ENCODE assay signal across 8 cellular contexts in the genomic region with DNA sequence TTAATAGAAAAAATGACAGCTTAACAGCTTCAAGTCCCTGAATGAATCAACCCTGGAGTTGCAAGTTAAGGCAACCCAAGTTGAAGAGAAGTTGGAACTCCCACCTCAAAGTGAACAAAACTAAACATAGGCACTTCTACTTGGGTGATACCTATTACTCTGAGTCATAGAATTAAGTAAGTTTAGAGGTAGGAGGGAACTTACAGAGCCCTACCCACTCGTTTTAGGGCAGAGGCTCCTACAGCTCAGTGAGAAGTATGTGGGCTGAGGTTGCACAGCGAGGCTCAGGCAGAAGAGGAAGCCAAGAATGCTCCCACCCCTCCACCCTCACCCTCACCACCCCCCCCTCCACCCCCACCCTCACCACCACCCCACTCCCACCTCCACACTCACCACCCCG. TPM values are rescaled to one million over a fixed set of nuclear protein-coding genes. Genes with fewer than 3 reads are reported as not detected.
DNase-seq lines count a peak whose midpoint lies in the region; ATAC-seq and TF ChIP-seq lines count a peak whose summit lies in the region.

No MANE protein-coding gene starts in this region.

- H3K9me2 ChIP-seq in SU-DHL-6 (replicated peaks; ENCODE audit: insufficient read depth, low read length) = no peaks in the 10 kb centered on the region

- peak overlapping the region; percentile 28 for H3K4me2 ChIP-seq in SU-DHL-6 (ENCODE audit: low read depth, low read length, poor library complexity, severe bottlenecking)

- DNase-seq in epithelial cell of esophagus (ENCODE audit: low read depth) (peak; percentile 76), NCI-H2196 treated with DMSO at 0.1 percent for 48 hours (lab: John Stamatoyannopoulos, UW; ENCODE audit: unreplicated experiment) (no peak), NCI-H2227 treated with DMSO at 0.1 percent for 48 hours (lab: John Stamatoyannopoulos, UW) (no peak), superior temporal gyrus (ENCODE audit: extremely low spot score) (no peak), SK-N-DZ (ENCODE audit: low spot score) (no peak)

- no peak overlapping the region for H3K9ac ChIP-seq in SU-DHL-6 (ENCODE audit: low read length)

- TF ChIP-seq CTCF in SU-DHL-6 (IDR thresholded peaks at IDR 0.05; ENCODE audit: insufficient read depth, low read length, poor library complexity, severe bottlenecking) = no peak
- no peak for TF ChIP-seq CTCF in epithelial cell of esophagus (IDR thresholded peaks at IDR 0.05; ENCODE audit: insufficient read depth, low read depth, low read length, missing control alignments)

- ATAC-seq in GM18868 (IDR thresholded peaks at IDR 0.05; ENCODE audit: unreplicated experiment) (peak; percentile 86), HG02884 (IDR thresholded peaks at IDR 0.05; ENCODE audit: unreplicated experiment) (peak; percentile 75)

- no peaks in the 10 kb centered on the region for H3K36me3 ChIP-seq in SU-DHL-6 (ENCODE audit: low read length)

- no peak overlapping the region for H2AFZ ChIP-seq in SU-DHL-6 (ENCODE audit: low read depth, low read length, severe bottlenecking)

- H3K4me3 ChIP-seq in SU-DHL-6 (ENCODE audit: insufficient read depth, low read length, poor library complexity, severe bottlenecking) (no peak overlapping the region), epithelial cell of esophagus (ENCODE audit: low read length) (no peak overlapping the region)

- no peaks in the 10 kb centered on the region for H3K9me3 ChIP-seq in SU-DHL-6 (ENCODE audit: insufficient read depth, low read length)

- no peaks in the 10 kb centered on the region for H4K20me1 ChIP-seq in SU-DHL-6 (ENCODE audit: low read depth, low read length)

- H3K27ac ChIP-seq in SU-DHL-6 (ENCODE audit: low read depth, low read length) = peak overlapping the region; percentile 75

- peaks cover 20% of the 10 kb centered on the region; the same call in 1 of the 2 replicates for H3F3A ChIP-seq in SU-DHL-6 (ENCODE audit: insufficient read depth)

- H3K79me2 ChIP-seq in SU-DHL-6 (ENCODE audit: insufficient read depth, low read length) = 0 out of 2 replicates have a peak, but pooled peaks cover 9% of the 10 kb centered on the region

- H3K27me3 ChIP-seq in SU-DHL-6 (ENCODE audit: low read length) = no peaks in the 10 kb centered on the region

RNA-seq across cellular contexts. Expression of a gene that starts 42.2 kb away (rescaled TPM):
- polyA plus RNA-seq in SK-N-DZ (2014; cell fraction: cytosol; rRNA removed) = not detected in 2 replicates
- polyA plus RNA-seq in SK-N-DZ (2014; cell fraction: nucleus; rRNA removed) = not detected in 2 replicates
